ENCODE assay signal across 8 cellular contexts in the genomic region with DNA sequence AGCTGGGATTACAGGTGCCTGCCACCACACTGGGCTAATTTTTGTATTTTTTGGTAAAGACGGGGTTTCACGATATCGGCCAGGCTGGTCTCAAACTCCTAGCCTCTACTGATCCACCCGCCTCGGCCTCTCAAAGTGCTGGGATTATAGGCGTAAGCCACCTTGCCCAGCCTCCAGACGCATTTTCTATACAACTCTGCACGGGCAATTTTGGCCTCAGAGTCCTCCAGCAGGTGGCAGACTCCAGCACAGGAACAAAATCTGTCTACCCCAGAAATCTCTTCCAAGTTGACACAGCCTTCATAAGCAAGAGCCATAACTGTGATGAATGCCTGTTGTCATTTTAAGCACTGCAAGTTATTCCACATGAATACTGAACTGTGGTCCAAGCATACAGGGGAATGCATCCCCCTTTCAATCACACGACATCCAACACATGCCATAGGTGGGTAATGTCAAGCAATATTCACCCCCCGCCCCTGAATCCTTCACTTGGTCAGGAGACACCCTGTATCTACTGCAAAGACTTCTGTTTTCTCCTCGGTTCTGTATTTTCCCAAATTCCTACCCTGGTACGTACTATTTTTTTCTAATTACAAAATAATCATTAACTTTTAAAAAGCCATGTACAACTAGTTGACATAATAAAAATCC. TPM values are rescaled to one million over a fixed set of nuclear protein-coding genes. Genes with fewer than 3 reads are reported as not detected.
DNase-seq lines count a peak whose midpoint lies in the region; ATAC-seq and TF ChIP-seq lines count a peak whose summit lies in the region.

No MANE protein-coding gene starts in this region.

- WGBS in thyroid gland, 2 donors = 78 to 90% methylated on average over 11 to 12 of the region's 12 CpGs

- no peaks in the 10 kb centered on the region for H3K27me3 ChIP-seq in BE2C
- no peaks in the 10 kb centered on the region for H3K27me3 ChIP-seq in left ventricle myocardium inferior (ENCODE audit: low read depth)
- no peaks in the 10 kb centered on the region for H3K27me3 ChIP-seq in thyroid gland

- no peaks in the 10 kb centered on the region for H3K4me1 ChIP-seq in BE2C
- peaks cover 2% of the 10 kb centered on the region for H3K4me1 ChIP-seq in left ventricle myocardium inferior
- H3K4me1 ChIP-seq in thyroid gland = peaks cover 4 to 5% of the 10 kb centered on the region in 2 donors

- intact Hi-C loops in left ventricle myocardium inferior (cut with micrococcal nuclease) (no loop called here), thyroid gland (cut with DNase I) (loop anchor here (5.0 kb wide), 1 partner anchor 192 kb away; no protein-coding TSS in a partner anchor)

- DNase-seq in BE2C (peak; percentile 58), GM13977 (ENCODE audit: low spot score) (peak; percentile 38), NCI-H146 treated with DMSO at 0.1 percent for 48 hours (lab: John Stamatoyannopoulos, UW; ENCODE audit: unreplicated experiment) (peak; percentile 13), activated T-cell treated with anti-CD3 and anti-CD28 coated beads for 4 hours (peak; percentile 1), left ventricle myocardium inferior (no peak), thyroid gland (peak; percentile 27 to 34), KG1 (lab: John Stamatoyannopoulos, UW) (no peak)

- TF ChIP-seq POLR2A in thyroid gland (IDR thresholded peaks at IDR 0.05) = no peak

- in situ Hi-C loops in GM13977 (cut with MboI; ENCODE audit: low pct_unique_long_range_greater_than_20kb, low sequenced_read_pairs, unreplicated experiment) = no loop called here

- H3K36me3 ChIP-seq in BE2C (peaks cover 4% of the 10 kb centered on the region), left ventricle myocardium inferior (peaks cover 44% of the 10 kb centered on the region), thyroid gland (peaks cover 6 to 24% of the 10 kb centered on the region in 2 donors)

- H3K9me3 ChIP-seq in BE2C (no peaks in the 10 kb centered on the region), left ventricle myocardium inferior (replicated peaks) (no peaks in the 10 kb centered on the region), thyroid gland (no peaks in the 10 kb centered on the region)

- no peak overlapping the region for H3K27ac ChIP-seq in left ventricle myocardium inferior (replicated peaks)
- H3K27ac ChIP-seq in thyroid gland = no peak overlapping the region

- ATAC-seq in HG02623 (IDR thresholded peaks at IDR 0.05; ENCODE audit: unreplicated experiment) = peak; percentile 74

- H3K4me3 ChIP-seq in BE2C (ENCODE audit: low read depth, low read length) = no peak overlapping the region
- no peak overlapping the region for H3K4me3 ChIP-seq in left ventricle myocardium inferior
- no peak overlapping the region for H3K4me3 ChIP-seq in thyroid gland (replicated peaks in 1 of 3)

- TF ChIP-seq CTCF in BE2C (IDR thresholded peaks at IDR 0.05; ENCODE audit: low read depth, low read length) = peak; percentile 84
- TF ChIP-seq CTCF in GM13977 (IDR thresholded peaks at IDR 0.05; ENCODE audit: extremely low read depth, insufficient read depth, missing control alignments) = peak; percentile 74
- TF ChIP-seq CTCF in left ventricle myocardium inferior (IDR thresholded peaks at IDR 0.05; ENCODE audit: borderline replicate concordance) = peak; percentile 45
- TF ChIP-seq CTCF in thyroid gland (IDR thresholded peaks at IDR 0.05) = peak in 3 of 6 experiments; percentile 27 to 46 (median 44)

RNA-seq across cellular contexts. Expression of a gene that starts 50.8 kb away (rescaled TPM):
- 76.0 TPM for polyA plus RNA-seq in BE2C (2012; ENCODE audit: insufficient read depth, insufficient read length, low read depth)
- 30.5 TPM for total RNA-seq in left ventricle myocardium inferior
- total RNA-seq in thyroid gland = 10 to 100 TPM; 25.3 to 57.3 (median 41.5) TPM

RNA-seq across cellular contexts. Expression of a gene that starts 56.5 kb away (rescaled TPM):
- polyA plus RNA-seq in BE2C (2012; ENCODE audit: insufficient read depth, insufficient read length, low read depth) = 136 TPM
- total RNA-seq in left ventricle myocardium inferior (29.4 TPM), thyroid gland (10 to 100 TPM; 35.2 to 42.9 (median 40.0) TPM)

Comparison
In these comparisons a context has a peak if more than half of its experiments do, and no peak if none do; other contexts are left out.
1. DNase-seq: peak in BE2C (single experiment), GM13977 (single experiment), NCI-H146 treated with DMSO at 0.1 percent for 48 hours (single experiment), activated T-cell treated with anti-CD3 and anti-CD28 coated beads for 4 hours (single experiment) and thyroid gland (2 of 2); none in left ventricle myocardium inferior (single experiment) and KG1 (single experiment).